1 cellular context compared by ENCODE assay signal in genomic region chr2:10812362-10813084, GRCh38.
A peak's percentile ranks its signal among the peaks of the same experiment; 100 is the strongest.
TF ChIP-seq lines count a peak whose summit lies in the region.

Gene PDIA6 (minus strand): TSS chr2:10812785. CDS start chr2:10812696, 89 bp downstream.

TF ChIP-seq in K562, 482 proteins besides CTCF, POLR2A, EP300 and RAD21 (continued from another document and continues in another):
- TF ChIP-seq ETS1 (conservative IDR thresholded peaks at IDR 0.05; ENCODE audit: control insufficient read depth, low read depth, low read length) (0 out of 2 replicates have a peak, but pooled peaks have one; percentile 63), SAFB (IDR thresholded peaks at IDR 0.05; ENCODE audit: borderline replicate concordance, low read depth, low read length) (peak; percentile 43; the same call in 1 of the 2 replicates), KLF13 (tag; IDR thresholded peaks at IDR 0.05; ENCODE audit: borderline replicate concordance, low read depth) (no peak), HNRNPLL (IDR thresholded peaks at IDR 0.05; ENCODE audit: low read depth, low read length, poor library complexity, severe bottlenecking) (no peak), CTBP1 (IDR thresholded peaks at IDR 0.05; ENCODE audit: borderline replicate concordance) (peak; percentile 75; the same call in 1 of the 2 replicates), MBD2 (IDR thresholded peaks at IDR 0.05; ENCODE audit: borderline replicate concordance, low read depth) (peak; percentile 95), ZBTB40 (IDR thresholded peaks at IDR 0.05) (peak; percentile 66; the same call in 1 of the 2 replicates), ZBTB40 (CRISPR knock-in tag; IDR thresholded peaks at IDR 0.05) (no peak), HMG20A (CRISPR knock-in tag; conservative IDR thresholded peaks at IDR 0.05) (no peak), GABPB1 (CRISPR knock-in tag; IDR thresholded peaks at IDR 0.05) (peak; percentile 81), NRF1 (conservative IDR thresholded peaks at IDR 0.05 in 1 of 2, IDR thresholded peaks at IDR 0.05 in 1 of 2) (peak; percentile 42 to 56; a peak in 3 of 4 replicates), NFYB (IDR thresholded peaks at IDR 0.05; ENCODE audit: extremely low read depth, insufficient read length) (peak; percentile 87), HMGXB4 (CRISPR knock-in tag; IDR thresholded peaks at IDR 0.05) (peak; percentile 93), RCOR1 (IDR thresholded peaks at IDR 0.05; ENCODE audit: borderline replicate concordance in 1 of 2, low read depth in 2 of 2, low read length in 2 of 2) (no peak; a peak in 1 of 4 replicates), FOXA3 (CRISPR knock-in tag; conservative IDR thresholded peaks at IDR 0.05 in 1 of 2, IDR thresholded peaks at IDR 0.05 in 1 of 2) (no peak), TFAP4 (CRISPR knock-in tag; IDR thresholded peaks at IDR 0.05; ENCODE audit: borderline replicate concordance) (peak; percentile 35; the same call in 1 of the 2 replicates), TAF15 (IDR thresholded peaks at IDR 0.05; ENCODE audit: low read depth, low read length) (no peak), MAZ (CRISPR knock-in tag; conservative IDR thresholded peaks at IDR 0.05 in 1 of 2, IDR thresholded peaks at IDR 0.05 in 1 of 2) (peak; percentile 60 to 88; a peak in 3 of 4 replicates), ZBTB9 (CRISPR knock-in tag; IDR thresholded peaks at IDR 0.05) (peak; percentile 42; the same call in 1 of the 2 replicates), CCNT2 (IDR thresholded peaks at IDR 0.05; ENCODE audit: borderline replicate concordance, extremely low read depth, insufficient read length, low read depth, low read length) (peak; percentile 80), ZBTB8A (IDR thresholded peaks at IDR 0.05; ENCODE audit: partially characterized antibody) (no peak), EGR1 (conservative IDR thresholded peaks at IDR 0.05) (peak; percentile 94), CHD2 (IDR thresholded peaks at IDR 0.05; ENCODE audit: low read depth, low read length) (peak; percentile 75), EP400 (IDR thresholded peaks at IDR 0.05) (peak; percentile 80), POLR2G (IDR thresholded peaks at IDR 0.05; ENCODE audit: low read depth, low read length) (peak; percentile 92), MXD1 (CRISPR knock-in tag; IDR thresholded peaks at IDR 0.05; ENCODE audit: borderline replicate concordance, poor library complexity, severe bottlenecking) (peak; percentile 39), TGIF2 (CRISPR knock-in tag; IDR thresholded peaks at IDR 0.05) (0 out of 2 replicates have a peak, but pooled peaks have one; percentile 29), HMGN3 (IDR thresholded peaks at IDR 0.05; ENCODE audit: borderline replicate concordance, extremely low read depth, insufficient read length, low read depth, low read length) (peak; percentile 50), JUND (IDR thresholded peaks at IDR 0.05; ENCODE audit: borderline replicate concordance, low read depth, low read length) (0 out of 2 replicates have a peak, but pooled peaks have one; percentile 10), JUND (tag; IDR thresholded peaks at IDR 0.05; ENCODE audit: borderline replicate concordance, low read depth, low read length) (no peak), HNRNPL (IDR thresholded peaks at IDR 0.05; ENCODE audit: low read depth, low read length) (0 out of 2 replicates have a peak, but pooled peaks have one; percentile 17), ASH1L (IDR thresholded peaks at IDR 0.05; ENCODE audit: borderline replicate concordance, low read depth, partially characterized antibody) (peak; percentile 88), ZFX (CRISPR knock-in tag; IDR thresholded peaks at IDR 0.05) (peak; percentile 57; the same call in 1 of the 2 replicates), MAFG (tag; conservative IDR thresholded peaks at IDR 0.05) (no peak), ZNF121 (CRISPR knock-in tag; conservative IDR thresholded peaks at IDR 0.05) (no peak), ETV5 (CRISPR knock-in tag; IDR thresholded peaks at IDR 0.05; ENCODE audit: low read depth) (0 out of 2 replicates have a peak, but pooled peaks have one; percentile 41), YY1 (IDR thresholded peaks at IDR 0.05; ENCODE audit: borderline replicate concordance in 1 of 3, control insufficient read depth in 1 of 3, extremely low read depth in 1 of 3, insufficient read depth in 3 of 3, insufficient read length in 1 of 3, insufficient replicate concordance in 2 of 3, low read depth in 1 of 3, low read length in 2 of 3) (peak in 2 of 3 experiments; percentile 29 to 64), RBM22 (IDR thresholded peaks at IDR 0.05; ENCODE audit: low read depth, low read length, poor library complexity, severe bottlenecking) (peak; percentile 65), MNT (conservative IDR thresholded peaks at IDR 0.05) (peak in 1 of 2 experiments; percentile 57; a peak in 2 of 4 replicates), FOXJ2 (tag; IDR thresholded peaks at IDR 0.05) (no peak), KDM4B (IDR thresholded peaks at IDR 0.05; ENCODE audit: borderline replicate concordance in 2 of 2, low read depth in 1 of 2) (no peak; a peak in 1 of 4 replicates), PKNOX1 (IDR thresholded peaks at IDR 0.05) (peak; percentile 99)
